2 cellular contexts compared by ENCODE assay signal in genomic region chr12:56079729-56080555, GRCh38.
TF ChIP-seq lines count a peak whose summit lies in the region.

Gene ERBB3 (plus strand): TSS chr12:56080165. CDS start chr12:56080301, 136 bp downstream.

TF ChIP-seq in HEK293, 187 proteins besides CTCF, POLR2A, EP300 and RAD21 (continued from another document and continues in another):
- no peak for TF ChIP-seq SCRT2 (tag by site-specific recombination; IDR thresholded peaks at IDR 0.05)
- TF ChIP-seq HOXC10 (CRISPR knock-in tag; IDR thresholded peaks at IDR 0.05), result no peak
- TF ChIP-seq ZBTB8A (tag by site-specific recombination; IDR thresholded peaks at IDR 0.05), result peak; percentile 79
- peak; percentile 93 for TF ChIP-seq ZXDB (tag by site-specific recombination; IDR thresholded peaks at IDR 0.05)
- no peak for TF ChIP-seq ZNF266 (tag by site-specific recombination; IDR thresholded peaks at IDR 0.05; ENCODE audit: low read depth)
- TF ChIP-seq ZNF521 (tag by site-specific recombination; IDR thresholded peaks at IDR 0.05), result no peak
- TF ChIP-seq ZNF169 (tag by site-specific recombination; IDR thresholded peaks at IDR 0.05), result no peak
- TF ChIP-seq SP7 (tag by site-specific recombination; IDR thresholded peaks at IDR 0.05), result peak; percentile 97
- TF ChIP-seq SCRT1 (tag by site-specific recombination; IDR thresholded peaks at IDR 0.05; ENCODE audit: borderline replicate concordance), result no peak
- TF ChIP-seq, protein P1, sequence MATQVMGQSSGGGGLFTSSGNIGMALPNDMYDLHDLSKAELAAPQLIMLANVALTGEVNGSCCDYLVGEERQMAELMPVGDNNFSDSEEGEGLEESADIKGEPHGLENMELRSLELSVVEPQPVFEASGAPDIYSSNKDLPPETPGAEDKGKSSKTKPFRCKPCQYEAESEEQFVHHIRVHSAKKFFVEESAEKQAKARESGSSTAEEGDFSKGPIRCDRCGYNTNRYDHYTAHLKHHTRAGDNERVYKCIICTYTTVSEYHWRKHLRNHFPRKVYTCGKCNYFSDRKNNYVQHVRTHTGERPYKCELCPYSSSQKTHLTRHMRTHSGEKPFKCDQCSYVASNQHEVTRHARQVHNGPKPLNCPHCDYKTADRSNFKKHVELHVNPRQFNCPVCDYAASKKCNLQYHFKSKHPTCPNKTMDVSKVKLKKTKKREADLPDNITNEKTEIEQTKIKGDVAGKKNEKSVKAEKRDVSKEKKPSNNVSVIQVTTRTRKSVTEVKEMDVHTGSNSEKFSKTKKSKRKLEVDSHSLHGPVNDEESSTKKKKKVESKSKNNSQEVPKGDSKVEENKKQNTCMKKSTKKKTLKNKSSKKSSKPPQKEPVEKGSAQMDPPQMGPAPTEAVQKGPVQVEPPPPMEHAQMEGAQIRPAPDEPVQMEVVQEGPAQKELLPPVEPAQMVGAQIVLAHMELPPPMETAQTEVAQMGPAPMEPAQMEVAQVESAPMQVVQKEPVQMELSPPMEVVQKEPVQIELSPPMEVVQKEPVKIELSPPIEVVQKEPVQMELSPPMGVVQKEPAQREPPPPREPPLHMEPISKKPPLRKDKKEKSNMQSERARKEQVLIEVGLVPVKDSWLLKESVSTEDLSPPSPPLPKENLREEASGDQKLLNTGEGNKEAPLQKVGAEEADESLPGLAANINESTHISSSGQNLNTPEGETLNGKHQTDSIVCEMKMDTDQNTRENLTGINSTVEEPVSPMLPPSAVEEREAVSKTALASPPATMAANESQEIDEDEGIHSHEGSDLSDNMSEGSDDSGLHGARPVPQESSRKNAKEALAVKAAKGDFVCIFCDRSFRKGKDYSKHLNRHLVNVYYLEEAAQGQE (tag by site-specific recombination; IDR thresholded peaks at IDR 0.05), result peak; percentile 41; the same call in 1 of the 2 replicates
- TF ChIP-seq ZNF391 (tag by site-specific recombination; IDR thresholded peaks at IDR 0.05; ENCODE audit: borderline replicate concordance, low read depth), result peak; percentile 92
- no peak for TF ChIP-seq ZFP3 (tag by site-specific recombination; IDR thresholded peaks at IDR 0.05; ENCODE audit: low read depth)
- no peak for TF ChIP-seq ZNF133 (tag by site-specific recombination; IDR thresholded peaks at IDR 0.05)
- no peak for TF ChIP-seq ZNF776 (tag by site-specific recombination; IDR thresholded peaks at IDR 0.05; ENCODE audit: borderline replicate concordance)
- peak; percentile 51; the same call in 1 of the 2 replicates for TF ChIP-seq ZNF423 (tag by site-specific recombination; IDR thresholded peaks at IDR 0.05)
- peak; percentile 100 for TF ChIP-seq KLF16 (tag by site-specific recombination; IDR thresholded peaks at IDR 0.05)
- TF ChIP-seq KLF10 (tag by site-specific recombination; IDR thresholded peaks at IDR 0.05), result peak; percentile 98
- no peak for TF ChIP-seq ELK4 (IDR thresholded peaks at IDR 0.05; ENCODE audit: borderline replicate concordance, low read depth, low read length)
- TF ChIP-seq ZNF777 (tag by site-specific recombination; IDR thresholded peaks at IDR 0.05; ENCODE audit: borderline replicate concordance), result peak; percentile 90; the same call in 1 of the 2 replicates
- TF ChIP-seq ZNF433 (tag by site-specific recombination; IDR thresholded peaks at IDR 0.05; ENCODE audit: low read depth), result no peak
- TF ChIP-seq KLF7 (tag by site-specific recombination; IDR thresholded peaks at IDR 0.05; ENCODE audit: borderline replicate concordance), result peak; percentile 99
- TF ChIP-seq ZNF544 (tag by site-specific recombination; IDR thresholded peaks at IDR 0.05), result no peak
- TF ChIP-seq ZIC2 (tag by site-specific recombination; IDR thresholded peaks at IDR 0.05), result peak; percentile 89
- peak; percentile 95 for TF ChIP-seq ZEB2 (tag by site-specific recombination; IDR thresholded peaks at IDR 0.05)
- peak; percentile 72; the same call in 1 of the 2 replicates for TF ChIP-seq GFI1B (tag by site-specific recombination; IDR thresholded peaks at IDR 0.05)
- TF ChIP-seq PRDM1 (tag by site-specific recombination; IDR thresholded peaks at IDR 0.05), result peak; percentile 61; the same call in 1 of the 2 replicates
- TF ChIP-seq ZNF837 (tag by site-specific recombination; IDR thresholded peaks at IDR 0.05), result no peak
- TF ChIP-seq ZNF626 (tag by site-specific recombination; IDR thresholded peaks at IDR 0.05), result no peak
- peak; percentile 93 for TF ChIP-seq WT1 (tag by site-specific recombination; IDR thresholded peaks at IDR 0.05)
- TF ChIP-seq FEZF1 (tag by site-specific recombination; IDR thresholded peaks at IDR 0.05), result peak; percentile 48; the same call in 1 of the 2 replicates
- TF ChIP-seq ZSCAN30 (tag by site-specific recombination; IDR thresholded peaks at IDR 0.05), result 0 out of 2 replicates have a peak, but pooled peaks have one; percentile 6
- peak; percentile 98 for TF ChIP-seq KLF1 (tag by site-specific recombination; IDR thresholded peaks at IDR 0.05)
- TF ChIP-seq PBX3 (CRISPR knock-in tag; IDR thresholded peaks at IDR 0.05), result 0 out of 2 replicates have a peak, but pooled peaks have one; percentile 30
- TF ChIP-seq ZNF174 (tag by site-specific recombination; IDR thresholded peaks at IDR 0.05), result no peak

TF ChIP-seq in H1, 55 proteins besides CTCF, POLR2A, EP300 and RAD21 (continued from another document):
- TF ChIP-seq GTF2F1 (IDR thresholded peaks at IDR 0.05; ENCODE audit: borderline replicate concordance, low read depth, low read length) (no peak), GABPA (IDR thresholded peaks at IDR 0.05; ENCODE audit: borderline replicate concordance, insufficient read depth, low read length) (no peak), PHF8 (conservative IDR thresholded peaks at IDR 0.05; ENCODE audit: low read depth, low read length) (peak; percentile 36), KDM4A (IDR thresholded peaks at IDR 0.05; ENCODE audit: low read depth, low read length, severe bottlenecking) (peak; percentile 86), TEAD4 (IDR thresholded peaks at IDR 0.05; ENCODE audit: low read depth, low read length) (no peak; the same call in 1 of the 2 replicates), BRCA1 (IDR thresholded peaks at IDR 0.05; ENCODE audit: low read depth, low read length) (no peak), BACH1 (IDR thresholded peaks at IDR 0.05; ENCODE audit: low read length) (no peak), JUN (IDR thresholded peaks at IDR 0.05; ENCODE audit: low read depth, low read length) (no peak), EZH2 (IDR thresholded peaks at IDR 0.05; ENCODE audit: low read depth, low read length, severe bottlenecking) (no peak), TCF12 (IDR thresholded peaks at IDR 0.05; ENCODE audit: low read depth, low read length) (0 out of 2 replicates have a peak, but pooled peaks have one; percentile 25), TAF1 (IDR thresholded peaks at IDR 0.05; ENCODE audit: low read depth, low read length) (peak; percentile 29), CBX5 (IDR thresholded peaks at IDR 0.05; ENCODE audit: low read depth, low read length) (no peak), NRF1 (IDR thresholded peaks at IDR 0.05; ENCODE audit: low read depth, low read length) (no peak), SIN3A (conservative IDR thresholded peaks at IDR 0.05 in 1 of 2, IDR thresholded peaks at IDR 0.05 in 1 of 2; ENCODE audit: low read depth in 1 of 2, low read length in 2 of 2) (peak in 1 of 2 experiments; percentile 59; a peak in 1 of 4 replicates), CTBP2 (IDR thresholded peaks at IDR 0.05; ENCODE audit: borderline replicate concordance, insufficient read depth, insufficient read length, low read length) (no peak), SP4 (IDR thresholded peaks at IDR 0.05; ENCODE audit: low read length) (no peak), JUND (IDR thresholded peaks at IDR 0.05; ENCODE audit: low read length) (peak; percentile 86; the same call in 1 of the 2 replicates), TAF7 (optimal IDR thresholded peaks at IDR 0.05; ENCODE audit: borderline replicate concordance, low read depth, low read length) (no peak), HDAC2 (IDR thresholded peaks at IDR 0.05; ENCODE audit: borderline replicate concordance in 1 of 2, low read depth in 2 of 2, low read length in 2 of 2) (peak in 1 of 2 experiments; percentile 32; a peak in 1 of 4 replicates), SIX5 (IDR thresholded peaks at IDR 0.05; ENCODE audit: low read depth, low read length) (no peak), POU5F1 (IDR thresholded peaks at IDR 0.05; ENCODE audit: low read depth, low read length) (no peak), POLR2AphosphoS5 (IDR thresholded peaks at IDR 0.05; ENCODE audit: low read depth, low read length) (peak; percentile 46; the same call in 1 of the 2 replicates), ZNF274 (IDR thresholded peaks at IDR 0.05; ENCODE audit: borderline replicate concordance, extremely low read depth, low read length) (no peak), CBX8 (IDR thresholded peaks at IDR 0.05; ENCODE audit: borderline replicate concordance, low read depth, low read length) (no peak), RBBP5 (IDR thresholded peaks at IDR 0.05; ENCODE audit: borderline replicate concordance, low read depth, low read length) (peak; percentile 89), SP1 (IDR thresholded peaks at IDR 0.05; ENCODE audit: low read depth, low read length) (peak; percentile 61; the same call in 1 of the 2 replicates), EGR1 (IDR thresholded peaks at IDR 0.05; ENCODE audit: borderline replicate concordance, low read depth, low read length) (0 out of 2 replicates have a peak, but pooled peaks have one; percentile 34), HDAC6 (IDR thresholded peaks at IDR 0.05; ENCODE audit: low read depth, low read length) (no peak), RXRA (IDR thresholded peaks at IDR 0.05; ENCODE audit: insufficient read depth, low read depth, low read length) (no peak), TBP (IDR thresholded peaks at IDR 0.05; ENCODE audit: low read depth, low read length) (no peak; the same call in 1 of the 2 replicates), CREB1 (IDR thresholded peaks at IDR 0.05) (0 out of 2 replicates have a peak, but pooled peaks have one; percentile 5)
- TF ChIP-seq, protein P2, sequence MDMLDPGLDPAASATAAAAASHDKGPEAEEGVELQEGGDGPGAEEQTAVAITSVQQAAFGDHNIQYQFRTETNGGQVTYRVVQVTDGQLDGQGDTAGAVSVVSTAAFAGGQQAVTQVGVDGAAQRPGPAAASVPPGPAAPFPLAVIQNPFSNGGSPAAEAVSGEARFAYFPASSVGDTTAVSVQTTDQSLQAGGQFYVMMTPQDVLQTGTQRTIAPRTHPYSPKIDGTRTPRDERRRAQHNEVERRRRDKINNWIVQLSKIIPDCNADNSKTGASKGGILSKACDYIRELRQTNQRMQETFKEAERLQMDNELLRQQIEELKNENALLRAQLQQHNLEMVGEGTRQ (IDR thresholded peaks at IDR 0.05; ENCODE audit: low read length), result no peak
- TF ChIP-seq, protein P3, sequence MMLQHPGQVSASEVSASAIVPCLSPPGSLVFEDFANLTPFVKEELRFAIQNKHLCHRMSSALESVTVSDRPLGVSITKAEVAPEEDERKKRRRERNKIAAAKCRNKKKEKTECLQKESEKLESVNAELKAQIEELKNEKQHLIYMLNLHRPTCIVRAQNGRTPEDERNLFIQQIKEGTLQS (IDR thresholded peaks at IDR 0.05; ENCODE audit: insufficient read depth, low read depth, low read length), result no peak
- TF ChIP-seq, protein P4, sequence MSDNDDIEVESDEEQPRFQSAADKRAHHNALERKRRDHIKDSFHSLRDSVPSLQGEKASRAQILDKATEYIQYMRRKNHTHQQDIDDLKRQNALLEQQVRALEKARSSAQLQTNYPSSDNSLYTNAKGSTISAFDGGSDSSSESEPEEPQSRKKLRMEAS (IDR thresholded peaks at IDR 0.05), result peak; percentile 54; the same call in 1 of the 2 replicates
- TF ChIP-seq, protein P5, sequence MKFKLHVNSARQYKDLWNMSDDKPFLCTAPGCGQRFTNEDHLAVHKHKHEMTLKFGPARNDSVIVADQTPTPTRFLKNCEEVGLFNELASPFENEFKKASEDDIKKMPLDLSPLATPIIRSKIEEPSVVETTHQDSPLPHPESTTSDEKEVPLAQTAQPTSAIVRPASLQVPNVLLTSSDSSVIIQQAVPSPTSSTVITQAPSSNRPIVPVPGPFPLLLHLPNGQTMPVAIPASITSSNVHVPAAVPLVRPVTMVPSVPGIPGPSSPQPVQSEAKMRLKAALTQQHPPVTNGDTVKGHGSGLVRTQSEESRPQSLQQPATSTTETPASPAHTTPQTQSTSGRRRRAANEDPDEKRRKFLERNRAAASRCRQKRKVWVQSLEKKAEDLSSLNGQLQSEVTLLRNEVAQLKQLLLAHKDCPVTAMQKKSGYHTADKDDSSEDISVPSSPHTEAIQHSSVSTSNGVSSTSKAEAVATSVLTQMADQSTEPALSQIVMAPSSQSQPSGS (IDR thresholded peaks at IDR 0.05; ENCODE audit: low read length), result no peak
- TF ChIP-seq, protein P6, sequence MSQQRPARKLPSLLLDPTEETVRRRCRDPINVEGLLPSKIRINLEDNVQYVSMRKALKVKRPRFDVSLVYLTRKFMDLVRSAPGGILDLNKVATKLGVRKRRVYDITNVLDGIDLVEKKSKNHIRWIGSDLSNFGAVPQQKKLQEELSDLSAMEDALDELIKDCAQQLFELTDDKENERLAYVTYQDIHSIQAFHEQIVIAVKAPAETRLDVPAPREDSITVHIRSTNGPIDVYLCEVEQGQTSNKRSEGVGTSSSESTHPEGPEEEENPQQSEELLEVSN (IDR thresholded peaks at IDR 0.05), result peak; percentile 45; the same call in 1 of the 2 replicates
TF ChIP-seq in H1: peak in this region for 15.
